ENCODE assay signal across 12 cellular contexts in the genomic region with DNA sequence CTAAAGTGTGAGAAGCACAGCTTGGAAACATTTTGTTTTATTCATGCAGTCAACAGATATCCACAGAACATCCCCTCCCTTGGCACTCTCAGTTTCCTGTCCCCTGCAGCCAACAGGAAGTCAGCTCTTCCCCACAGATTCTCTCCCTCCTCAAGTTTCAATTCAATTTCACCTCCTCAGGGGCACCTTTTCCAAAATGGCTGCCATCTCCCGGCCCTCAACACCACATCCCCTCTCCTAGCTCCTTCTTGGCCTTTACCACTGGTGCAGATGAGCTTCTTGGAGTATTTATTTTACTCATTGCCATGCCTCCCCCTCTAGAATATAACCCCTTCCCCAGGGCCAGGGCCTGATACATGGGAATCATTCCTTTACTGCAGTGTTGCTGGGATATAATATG.
"Had no signal": no experiment of that assay in that cellular context is flagged by ENCODE, and none has a peak within 500 bp of the region (broad histone marks: within the 10 kb centered on the region; RNA-seq: fewer than 3 reads in every experiment).

No MANE protein-coding gene starts in this region.

- H3K9me3 Mint-ChIP-seq: activated naive CD4-positive, alpha-beta T cell treated with anti-CD3 and anti-CD28 coated beads, Interleukin-2, amount 50 U/mL, for 24 hours had no signal

- H3K36me3 ChIP-seq: cardiac muscle cell, lower lobe of right lung, vagina had no signal

- ATAC-seq: naive thymus-derived CD8-positive, alpha-beta T cell; SK-N-SH treated with all-trans-retinoic acid at 6 μM for 48 hours; stimulated activated naive CD8-positive, alpha-beta T cell treated with anti-CD3 and anti-CD28 coated beads, Interleukin-15, Interleukin-2, amounts not matched to agents 100 U/mL and 50 U/mL, for 24 hours; WTC11 had no signal

- H3K4me3 ChIP-seq: cardiac muscle cell, lower lobe of right lung, vagina had no signal

- H3K36me3 Mint-ChIP-seq: activated naive CD4-positive, alpha-beta T cell treated with anti-CD3 and anti-CD28 coated beads, Interleukin-2, amount 50 U/mL, for 24 hours; naive thymus-derived CD8-positive, alpha-beta T cell had no signal

- DNase-seq: cortex of kidney; effector memory CD4-positive, alpha-beta T cell; naive thymus-derived CD8-positive, alpha-beta T cell; stimulated activated CD4-positive, alpha-beta T cell treated with anti-CD3 and anti-CD28 coated beads, Interleukin-4, amount 100 ng/mL, for 1 hour; stimulated activated CD8-positive, alpha-beta memory T cell treated with anti-CD3 and anti-CD28 coated beads, Interleukin-4, amount 100 ng/mL, for 48 hours; stimulated activated naive CD8-positive, alpha-beta T cell treated with anti-CD3 and anti-CD28 coated beads, Interleukin-15, Interleukin-2, amounts not matched to agents 100 U/mL and 50 U/mL, for 24 hours had no signal

- H3K27me3 ChIP-seq: vagina had no signal

- H3K27ac ChIP-seq: cardiac muscle cell, lower lobe of right lung, vagina had no signal

- H3K9me3 ChIP-seq: lower lobe of right lung, vagina had no signal

- H3K4me1 ChIP-seq: vagina had no signal

- H3K27ac Mint-ChIP-seq: activated naive CD4-positive, alpha-beta T cell treated with anti-CD3 and anti-CD28 coated beads, Interleukin-2, amount 50 U/mL, for 24 hours; naive thymus-derived CD8-positive, alpha-beta T cell; WTC11 had no signal

- H3K4me3 Mint-ChIP-seq: activated naive CD4-positive, alpha-beta T cell treated with anti-CD3 and anti-CD28 coated beads, Interleukin-2, amount 50 U/mL, for 24 hours; naive thymus-derived CD8-positive, alpha-beta T cell; WTC11 had no signal
